In the genomic region with DNA sequence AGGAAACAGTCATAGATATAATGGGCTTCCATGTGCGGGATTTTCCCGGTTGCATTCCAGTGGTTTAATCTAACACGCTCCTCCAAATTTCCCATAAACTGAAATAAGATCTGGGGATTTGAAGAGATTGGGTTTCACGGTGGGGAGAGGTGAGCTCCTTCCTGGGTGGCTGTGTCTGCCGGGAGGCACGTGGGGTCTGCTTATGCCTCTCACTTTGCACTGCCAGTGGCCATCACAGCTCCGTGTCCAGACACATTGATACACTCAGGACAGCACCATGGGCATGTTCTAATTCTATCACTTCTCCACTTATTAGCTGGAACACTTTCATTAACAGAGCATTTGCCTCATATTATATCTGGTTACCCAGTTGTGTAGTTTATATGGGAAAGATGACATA, we compare ENCODE assay signal across 30 cellular contexts.
"Had no signal": no experiment of that assay in that cellular context is flagged by ENCODE, and none has a peak within 500 bp of the region (broad histone marks: within the 10 kb centered on the region; RNA-seq: fewer than 3 reads in every experiment).

No MANE protein-coding gene starts in this region.

- H3K4me1 Mint-ChIP-seq: activated naive CD4-positive, alpha-beta T cell treated with anti-CD3 and anti-CD28 coated beads, Interleukin-2, amount 10 ng/mL, durations not matched to agents 7 days and 5 days; activated naive CD8-positive, alpha-beta T cell treated with anti-CD3 and anti-CD28 coated beads, Interleukin-2, amount 10 ng/mL, durations not matched to agents 7 days and 5 days; stimulated activated effector memory CD8-positive, alpha-beta T cell treated with anti-CD3 and anti-CD28 coated beads, Interleukin-12 subunit alpha, Interleukin-12 subunit beta, amount 100 ng/mL, for 72 hours; T-cell had no signal

- H3K27ac Mint-ChIP-seq: activated naive CD4-positive, alpha-beta T cell treated with anti-CD3 and anti-CD28 coated beads, Interleukin-2, amount 10 ng/mL, durations not matched to agents 7 days and 5 days; activated naive CD8-positive, alpha-beta T cell treated with anti-CD3 and anti-CD28 coated beads, Interleukin-2, amount 10 ng/mL, durations not matched to agents 7 days and 5 days; nephron; stimulated activated effector memory CD8-positive, alpha-beta T cell treated with anti-CD3 and anti-CD28 coated beads, Interleukin-12 subunit alpha, Interleukin-12 subunit beta, amount 100 ng/mL, for 72 hours; stimulated activated naive CD8-positive, alpha-beta T cell treated with anti-CD3 and anti-CD28 coated beads, Interleukin-15, Interleukin-2, amounts not matched to agents 100 ng/mL and 50 ng/mL, for 24 hours; T-cell; T-helper 2 cell treated with Interferon-gamma antibody and Interleukin-4, amounts not matched to agents 5 μg/mL and 100 μg/mL, for 36 hours had no signal

- DNase-seq: activated CD4-positive, alpha-beta T cell treated with anti-CD3 and anti-CD28 coated beads for 4 hours; activated CD4-positive, alpha-beta T cell treated with anti-CD3 and anti-CD28 coated beads, Interleukin-2, amount 50 U/mL, for 4 hours; activated CD8-positive, alpha-beta memory T cell treated with anti-CD3 and anti-CD28 coated beads for 24 hours; activated gamma-delta T cell; activated naive CD4-positive, alpha-beta T cell treated with anti-CD3 and anti-CD28 coated beads, Interleukin-2, amount 10 ng/mL, durations not matched to agents 7 days and 5 days; activated naive CD8-positive, alpha-beta T cell treated with anti-CD3 and anti-CD28 coated beads, Interleukin-2, amount 10 ng/mL, durations not matched to agents 7 days and 5 days; amniotic stem cell; central memory CD4-positive, alpha-beta T cell; dermis blood vessel endothelial cell; effector CD8-positive, alpha-beta T cell; gastrocnemius medialis; head of caudate nucleus; hippocampal formation; kidney; lower lobe of right lung; mesendoderm; pancreas; retina; stimulated activated CD4-positive, alpha-beta T cell treated with anti-CD3 and anti-CD28 coated beads, Interleukin-4, amount 100 ng/mL, for 24 hours; substantia nigra; T-cell; upper lobe of left lung had no signal

- H3K27me3 ChIP-seq: gastrocnemius medialis, pancreas, upper lobe of left lung had no signal

- ATAC-seq: gastrocnemius medialis; left lobe of liver; lower lobe of right lung; pancreas; sciatic nerve; stimulated activated effector memory CD8-positive, alpha-beta T cell treated with anti-CD3 and anti-CD28 coated beads, Interleukin-12 subunit alpha, Interleukin-12 subunit beta, amount 100 ng/mL, for 72 hours; T-cell had no signal

- H3K4me3 ChIP-seq: gastrocnemius medialis, lower lobe of right lung, pancreas, prostate gland, skin epidermis, upper lobe of left lung had no signal

- H3K4me3 Mint-ChIP-seq: activated naive CD4-positive, alpha-beta T cell treated with anti-CD3 and anti-CD28 coated beads, Interleukin-2, amount 10 ng/mL, durations not matched to agents 7 days and 5 days; activated naive CD8-positive, alpha-beta T cell treated with anti-CD3 and anti-CD28 coated beads, Interleukin-2, amount 10 ng/mL, durations not matched to agents 7 days and 5 days; nephron; stimulated activated effector memory CD8-positive, alpha-beta T cell treated with anti-CD3 and anti-CD28 coated beads, Interleukin-12 subunit alpha, Interleukin-12 subunit beta, amount 100 ng/mL, for 72 hours; stimulated activated naive CD8-positive, alpha-beta T cell treated with anti-CD3 and anti-CD28 coated beads, Interleukin-15, Interleukin-2, amounts not matched to agents 100 ng/mL and 50 ng/mL, for 24 hours; T-cell; T-helper 2 cell treated with Interferon-gamma antibody and Interleukin-4, amounts not matched to agents 5 μg/mL and 100 μg/mL, for 36 hours had no signal

- H3K4me1 ChIP-seq: gastrocnemius medialis, lower lobe of right lung, pancreas, prostate gland, upper lobe of left lung had no signal

- H3K9me3 ChIP-seq: gastrocnemius medialis, lower lobe of right lung, pancreas, prostate gland, upper lobe of left lung had no signal

- H3K27me3 Mint-ChIP-seq: activated naive CD8-positive, alpha-beta T cell treated with anti-CD3 and anti-CD28 coated beads, Interleukin-2, amount 10 ng/mL, durations not matched to agents 7 days and 5 days had no signal

- H3K27ac ChIP-seq: gastrocnemius medialis, lower lobe of right lung, pancreas, prostate gland, skin epidermis, upper lobe of left lung had no signal

- H3K36me3 Mint-ChIP-seq: activated naive CD4-positive, alpha-beta T cell treated with anti-CD3 and anti-CD28 coated beads, Interleukin-2, amount 10 ng/mL, durations not matched to agents 7 days and 5 days; activated naive CD8-positive, alpha-beta T cell treated with anti-CD3 and anti-CD28 coated beads, Interleukin-2, amount 10 ng/mL, durations not matched to agents 7 days and 5 days; stimulated activated effector memory CD8-positive, alpha-beta T cell treated with anti-CD3 and anti-CD28 coated beads, Interleukin-12 subunit alpha, Interleukin-12 subunit beta, amount 100 ng/mL, for 72 hours; T-cell had no signal

- H3K36me3 ChIP-seq: gastrocnemius medialis, lower lobe of right lung, pancreas, prostate gland, upper lobe of left lung had no signal

- H3K9me3 Mint-ChIP-seq: activated naive CD4-positive, alpha-beta T cell treated with anti-CD3 and anti-CD28 coated beads, Interleukin-2, amount 10 ng/mL, durations not matched to agents 7 days and 5 days; activated naive CD8-positive, alpha-beta T cell treated with anti-CD3 and anti-CD28 coated beads, Interleukin-2, amount 10 ng/mL, durations not matched to agents 7 days and 5 days; nephron; stimulated activated effector memory CD8-positive, alpha-beta T cell treated with anti-CD3 and anti-CD28 coated beads, Interleukin-12 subunit alpha, Interleukin-12 subunit beta, amount 100 ng/mL, for 72 hours; stimulated activated naive CD8-positive, alpha-beta T cell treated with anti-CD3 and anti-CD28 coated beads, Interleukin-15, Interleukin-2, amounts not matched to agents 100 ng/mL and 50 ng/mL, for 24 hours; T-cell; T-helper 2 cell treated with Interferon-gamma antibody and Interleukin-4, amounts not matched to agents 5 μg/mL and 100 μg/mL, for 36 hours had no signal
